12 cellular contexts compared by ENCODE assay signal in genomic region chr18:62334110-62334509, GRCh38. TPM values are rescaled to one million over a fixed set of nuclear protein-coding genes. Genes with fewer than 3 reads are reported as not detected.
DNase-seq lines count a peak whose midpoint lies in the region; TF ChIP-seq lines count a peak whose summit lies in the region.
"Had no signal": no experiment of that assay in that cellular context is flagged by ENCODE, and none has a peak within 500 bp of the region (broad histone marks: within the 10 kb centered on the region; RNA-seq: fewer than 3 reads in every experiment).

No MANE protein-coding gene starts in this region.

- peak overlapping the region in 1 of 2 donors; percentile 7 for H3K9ac ChIP-seq in mucosa of rectum (ENCODE audit: low read depth in 1 of 2, low read length in 2 of 2)

- H3K36me3 ChIP-seq in MG63 (no peaks in the 10 kb centered on the region), mucosa of rectum (ENCODE audit: control insufficient read depth in 2 of 2, insufficient read depth in 2 of 2, low read length in 2 of 2) (peaks cover 0 to 2% of the 10 kb centered on the region in 2 donors), left ventricle myocardium inferior (no peaks in the 10 kb centered on the region), esophagus muscularis mucosa (no peaks in the 10 kb centered on the region)

- CTCF ChIA-PET in GM10248 (lab: Yijun Ruan, JAX), result interaction anchor here (1.4 to 3.5 kb wide), 2 partner anchors 9 to 12 kb away, joined by 8 to 13 read pairs; partner anchors contain the start of gene TNFRSF11A

- 99% methylated on average over 8 of the region's 10 CpGs for WGBS in esophagus muscularis mucosa

- no peak for TF ChIP-seq EP300 in esophagus muscularis mucosa (IDR thresholded peaks at IDR 0.05)

- H3K9me3 ChIP-seq in MG63, result no peaks in the 10 kb centered on the region
- no peaks in the 10 kb centered on the region for H3K9me3 ChIP-seq in mucosa of rectum (ENCODE audit: control insufficient read depth in 2 of 2, low read length in 2 of 2)
- H3K9me3 ChIP-seq in left ventricle myocardium inferior (replicated peaks), result no peaks in the 10 kb centered on the region
- H3K9me3 ChIP-seq in esophagus muscularis mucosa, result no peaks in the 10 kb centered on the region

- peak overlapping the region; percentile 52 to 76 for H3K27ac ChIP-seq in mucosa of rectum (ENCODE audit: low read depth in 2 of 2, low read length in 2 of 2)
- H3K27ac ChIP-seq in left ventricle myocardium inferior (replicated peaks), result no peak overlapping the region
- H3K27ac ChIP-seq in esophagus muscularis mucosa (replicated peaks in 1 of 4), result no peak overlapping the region

- no peak for TF ChIP-seq CTCF in AG10803 (conservative IDR thresholded peaks at IDR 0.05; ENCODE audit: low read length)
- TF ChIP-seq CTCF in cardiac fibroblast (IDR thresholded peaks at IDR 0.05; ENCODE audit: low read depth, low read length), result no peak
- TF ChIP-seq CTCF in left ventricle myocardium inferior (IDR thresholded peaks at IDR 0.05; ENCODE audit: borderline replicate concordance), result no peak
- TF ChIP-seq CTCF in esophagus muscularis mucosa (IDR thresholded peaks at IDR 0.05), result no peak
- no peak for TF ChIP-seq CTCF in GM10248 (IDR thresholded peaks at IDR 0.05; ENCODE audit: control extremely low read depth, extremely low read depth, low read depth, missing control alignments)

- intact Hi-C loops in left ventricle myocardium inferior (cut with micrococcal nuclease) (no loop called here), esophagus muscularis mucosa (cut with DNase I) (no loop called here)

- H3K27me3 ChIP-seq in MG63, result no peaks in the 10 kb centered on the region
- H3K27me3 ChIP-seq in mucosa of rectum (ENCODE audit: control insufficient read depth in 2 of 2, insufficient read depth in 2 of 2, low read length in 2 of 2), result peaks cover 5 to 6% of the 10 kb centered on the region in 2 donors
- H3K27me3 ChIP-seq in left ventricle myocardium inferior (ENCODE audit: low read depth), result peaks cover 96% of the 10 kb centered on the region
- peaks cover 0 to 42% (median 0%) of the 10 kb centered on the region in 4 donors for H3K27me3 ChIP-seq in esophagus muscularis mucosa

- TF ChIP-seq POLR2A in esophagus muscularis mucosa (IDR thresholded peaks at IDR 0.05; ENCODE audit: low read depth), result no peak

- H3K4me3 ChIP-seq in AG10803 (ENCODE audit: low read length) (no peak overlapping the region), MG63 (no peak overlapping the region), cardiac fibroblast (replicated peaks in 1 of 2; ENCODE audit: low read depth in 2 of 2, low read length in 2 of 2) (no peak overlapping the region), mucosa of rectum (ENCODE audit: low read length in 2 of 2) (peak overlapping the region in 1 of 2 donors; percentile 14), left ventricle myocardium inferior (no peak overlapping the region), esophagus muscularis mucosa (no peak overlapping the region)

- DNase-seq in AG10803 (ENCODE audit: low read depth), result peak; percentile 9
- DNase-seq in MG63, result peak; percentile 88
- peak; percentile 46 to 69 for DNase-seq in cardiac fibroblast (ENCODE audit: low read depth in 2 of 2)
- DNase-seq in NAMALWA (ENCODE audit: low spot score), result no peak
- no peak for DNase-seq in left ventricle myocardium inferior
- no peak for DNase-seq in esophagus muscularis mucosa (ENCODE audit: extremely low spot score)
- no peak for DNase-seq in GM10248 (ENCODE audit: extremely low spot score)
- DNase-seq: activated CD8-positive, alpha-beta T cell treated with anti-CD3 and anti-CD28 coated beads, Interleukin-2, amount 10 ng/mL, durations not matched to agents 7 days and 5 days; aorta; effector CD8-positive, alpha-beta T cell; NCI-H2107 had no signal

- POLR2A ChIA-PET in GM10248 (lab: Yijun Ruan, JAX), result no interaction called here

- peaks cover 35 to 46% of the 10 kb centered on the region in 2 donors for H3K4me1 ChIP-seq in mucosa of rectum (ENCODE audit: control insufficient read depth in 2 of 2, insufficient read depth in 2 of 2, low read length in 2 of 2)
- H3K4me1 ChIP-seq in left ventricle myocardium inferior, result peaks cover 12% of the 10 kb centered on the region
- H3K4me1 ChIP-seq in esophagus muscularis mucosa, result peaks cover 0 to 10% (median 3%) of the 10 kb centered on the region in 4 donors

RNA-seq across cellular contexts. Expression of gene TNFRSF11A, which starts 9.0 kb away (rescaled TPM):
- 1.8 and 7.0 TPM in 2 replicates for total RNA-seq in MG63 (2014; rRNA removed; shearing (Covaris generic); ENCODE audit: low replicate concordance)
- total RNA-seq in left ventricle myocardium inferior (1.6 TPM), esophagus muscularis mucosa (1 to 10 TPM; 1.2 to 3.9 (median 2.0) TPM)

Comparison
In these comparisons a context has a peak if more than half of its experiments do, and no peak if none do; other contexts are left out.
1. DNase-seq: peak in AG10803 (single experiment), MG63 (single experiment) and cardiac fibroblast (2 of 2); none in NAMALWA (single experiment), left ventricle myocardium inferior (single experiment), esophagus muscularis mucosa (single experiment) and GM10248 (single experiment).
2. H3K27ac ChIP-seq: peak in mucosa of rectum (2 of 2); none in left ventricle myocardium inferior (single experiment) and esophagus muscularis mucosa (0 of 4).